ENCODE assay signal across 28 cellular contexts in the genomic region with DNA sequence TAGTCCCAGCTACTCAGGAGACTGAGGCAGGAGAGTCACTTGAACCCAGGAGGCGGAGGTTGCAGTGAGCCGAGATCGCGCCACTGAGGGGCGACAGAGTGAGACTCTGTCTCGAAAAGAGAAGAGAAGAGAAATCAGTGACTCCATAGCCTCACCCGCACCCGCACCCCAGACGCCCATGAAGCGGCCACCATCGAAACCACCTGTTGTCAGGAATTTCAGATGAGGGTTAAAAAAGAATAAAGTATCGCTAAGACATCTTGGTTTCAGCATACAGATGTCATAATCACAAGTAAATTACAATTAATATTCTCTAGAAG.
"Had no signal": no experiment of that assay in that cellular context is flagged by ENCODE, and none has a peak within 500 bp of the region (broad histone marks: within the 10 kb centered on the region; RNA-seq: fewer than 3 reads in every experiment).

No MANE protein-coding gene starts in this region.

- H3K4me1 ChIP-seq: parathyroid adenoma, sigmoid colon, stomach, uterus had no signal

- H3K9me3 Mint-ChIP-seq: effector memory CD8-positive, alpha-beta T cell; memory B cell; natural killer cell treated with Interleukin-12 subunit alpha and Interleukin-12 subunit beta and Interleukin-15 and Interleukin-18, amount 100 ng/mL, for 72 hours; stimulated activated effector memory CD8-positive, alpha-beta T cell treated with anti-CD3 and anti-CD28 coated beads, Interleukin-12 subunit alpha, Interleukin-12 subunit beta, amount 100 ng/mL, for 72 hours had no signal

- DNase-seq: dermis blood vessel endothelial cell; effector memory CD8-positive, alpha-beta T cell; erythroblast; esophagus squamous epithelium; foreskin melanocyte; hypothalamus; mucosa of descending colon; naive B cell; right cardiac atrium; sigmoid colon; stimulated activated CD4-positive, alpha-beta T cell treated with anti-CD3 and anti-CD28 coated beads, Interleukin-2, amount 100 ng/mL, for 24 hours; stimulated activated CD4-positive, alpha-beta T cell treated with anti-CD3 and anti-CD28 coated beads, Interleukin-4, amount 100 ng/mL, for 24 hours; stimulated activated naive CD4-positive, alpha-beta T cell treated with Interleukin-2 at 50 U/mL for 16 hours; thyroid gland; trophoblast cell; uterus had no signal

- H3K27me3 Mint-ChIP-seq: effector memory CD8-positive, alpha-beta T cell; natural killer cell treated with Interleukin-12 subunit alpha and Interleukin-12 subunit beta and Interleukin-15 and Interleukin-18, amount 100 ng/mL, for 72 hours; progenitor cell of endocrine pancreas had no signal

- H3K27ac Mint-ChIP-seq: effector memory CD8-positive, alpha-beta T cell; memory B cell; mesothelial cell of epicardium; natural killer cell treated with Interleukin-12 subunit alpha and Interleukin-12 subunit beta and Interleukin-15 and Interleukin-18, amount 100 ng/mL, for 72 hours; progenitor cell of endocrine pancreas; stimulated activated effector memory CD8-positive, alpha-beta T cell treated with anti-CD3 and anti-CD28 coated beads, Interleukin-12 subunit alpha, Interleukin-12 subunit beta, amount 100 ng/mL, for 72 hours had no signal

- H3K4me1 Mint-ChIP-seq: memory B cell; mesothelial cell of epicardium; stimulated activated effector memory CD8-positive, alpha-beta T cell treated with anti-CD3 and anti-CD28 coated beads, Interleukin-12 subunit alpha, Interleukin-12 subunit beta, amount 100 ng/mL, for 72 hours had no signal

- H3K36me3 ChIP-seq: uterus had no signal

- H3K27me3 ChIP-seq: esophagus squamous epithelium, neutrophil, sigmoid colon, stomach, thyroid gland, uterus had no signal

- H3K9me3 ChIP-seq: esophagus squamous epithelium, mucosa of descending colon, neutrophil, sigmoid colon, stomach, thyroid gland, uterus had no signal

- H3K27ac ChIP-seq: coronary artery, esophagus squamous epithelium, neutrophil, parathyroid adenoma, sigmoid colon, stomach, thyroid gland, uterus had no signal

- ATAC-seq: effector memory CD8-positive, alpha-beta T cell; left lobe of liver; mucosa of descending colon; natural killer cell treated with Interleukin-12 subunit alpha and Interleukin-12 subunit beta and Interleukin-15 and Interleukin-18, amount 100 ng/mL, for 72 hours; right cardiac atrium; stimulated activated effector memory CD8-positive, alpha-beta T cell treated with anti-CD3 and anti-CD28 coated beads, Interleukin-12 subunit alpha, Interleukin-12 subunit beta, amount 100 ng/mL, for 72 hours had no signal

- H3K4me3 ChIP-seq: coronary artery, esophagus squamous epithelium, lung, mucosa of descending colon, sigmoid colon, stomach, thyroid gland, uterus had no signal

- H3K4me3 Mint-ChIP-seq: effector memory CD8-positive, alpha-beta T cell; memory B cell; mesothelial cell of epicardium; naive B cell; natural killer cell treated with Interleukin-12 subunit alpha and Interleukin-12 subunit beta and Interleukin-15 and Interleukin-18, amount 100 ng/mL, for 72 hours; neural crest cell; stimulated activated effector memory CD8-positive, alpha-beta T cell treated with anti-CD3 and anti-CD28 coated beads, Interleukin-12 subunit alpha, Interleukin-12 subunit beta, amount 100 ng/mL, for 72 hours had no signal
